In genomic region chr16:28374281-28374680, GRCh38 we compare ENCODE assay signal across 1 cellular context.
TF ChIP-seq lines count a peak whose summit lies in the region.

No MANE protein-coding gene starts in this region.

TF ChIP-seq in HepG2, 621 proteins besides CTCF, POLR2A, EP300 and RAD21:
- peak; percentile 71; the same call in 1 of the 2 replicates for TF ChIP-seq KDM2A (CRISPR knock-in tag; IDR thresholded peaks at IDR 0.05; ENCODE audit: borderline replicate concordance, low read depth)
